ENCODE assay signal across 11 cellular contexts in the genomic region with DNA sequence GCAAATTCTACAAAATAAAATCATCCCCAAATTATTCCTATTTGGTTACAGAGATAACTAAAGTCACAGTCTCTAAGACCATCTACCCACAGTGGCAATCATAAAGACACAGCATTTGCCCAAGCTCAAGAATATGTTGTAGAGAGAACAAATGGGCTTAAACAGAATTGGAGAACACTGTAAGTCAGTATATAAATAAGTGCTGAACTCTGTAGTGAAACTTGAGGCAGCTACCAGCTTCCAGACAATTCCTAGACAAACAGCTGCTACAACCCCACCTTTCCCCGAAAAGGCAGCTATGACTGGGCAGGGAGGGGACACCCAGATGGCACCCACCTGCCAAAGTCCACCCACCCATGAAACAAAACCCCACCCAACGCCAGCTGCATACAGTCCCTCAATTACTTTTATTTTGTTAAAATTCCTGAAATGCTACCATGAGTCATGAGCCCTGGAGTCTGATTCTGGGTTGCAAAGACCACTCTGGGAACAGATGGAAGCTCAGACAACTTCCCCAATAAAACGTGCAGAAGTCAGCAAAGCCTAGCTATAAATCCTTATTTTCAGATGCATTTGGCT. TPM values are rescaled to one million over a fixed set of nuclear protein-coding genes. Genes with fewer than 3 reads are reported as not detected.
DNase-seq lines count a peak whose midpoint lies in the region; ATAC-seq and TF ChIP-seq lines count a peak whose summit lies in the region.
"Had no signal": no experiment of that assay in that cellular context is flagged by ENCODE, and none has a peak within 500 bp of the region (broad histone marks: within the 10 kb centered on the region; RNA-seq: fewer than 3 reads in every experiment).

No MANE protein-coding gene starts in this region.

- no peak for TF ChIP-seq POLR2A in thyroid gland (IDR thresholded peaks at IDR 0.05)
- TF ChIP-seq POLR2A in esophagus muscularis mucosa (IDR thresholded peaks at IDR 0.05; ENCODE audit: low read depth), result no peak

- H3K27ac ChIP-seq in thyroid gland (peak overlapping the region; percentile 88 to 98 (median 95)), esophagus muscularis mucosa (replicated peaks in 1 of 4) (peak overlapping the region in 2 of 4 donors; percentile 23 to 74)
- H3K27ac ChIP-seq: 22Rv1 had no signal

- H3K4me1 Mint-ChIP-seq in T-helper 1 cell treated with Interleukin-12 subunit alpha and Interleukin-12 subunit beta and Interleukin-4 antibody, amounts not matched to agents 30 μg/mL and 1 μg/mL, for 36 hours (ENCODE audit: low read depth), result peaks cover 64% of the 10 kb centered on the region
- peaks cover 37% of the 10 kb centered on the region for H3K4me1 Mint-ChIP-seq in glutamatergic neuron (ENCODE audit: low read depth, unreplicated experiment)

- DNase-seq in T-helper 1 cell (no peak), glutamatergic neuron (no peak), thyroid gland (peak in 1 of 2 donors; percentile 47), esophagus muscularis mucosa (ENCODE audit: extremely low spot score) (no peak), NCI-H146 treated with DMSO at 0.1 percent for 48 hours (lab: John Stamatoyannopoulos, UW; ENCODE audit: unreplicated experiment) (no peak), cerebellar nuclear complex (lab: John Stamatoyannopoulos, UW) (no peak)
- DNase-seq: H7 had no signal

- no peak for TF ChIP-seq EP300 in esophagus muscularis mucosa (IDR thresholded peaks at IDR 0.05)

- H3K4me1 ChIP-seq in thyroid gland (peaks cover 79 to 90% of the 10 kb centered on the region in 2 donors), esophagus muscularis mucosa (peaks cover 54 to 75% (median 59%) of the 10 kb centered on the region in 4 donors)

- H3K36me3 ChIP-seq in thyroid gland (no peaks in the 10 kb centered on the region), esophagus muscularis mucosa (no peaks in the 10 kb centered on the region)

- WGBS in thyroid gland, 2 donors, result 49 to 53% methylated on average over 3 of the region's 3 CpGs
- WGBS in esophagus muscularis mucosa, result 43% methylated on average over 3 of the region's 3 CpGs

- intact Hi-C loops in thyroid gland (cut with DNase I) (no loop called here), esophagus muscularis mucosa (cut with DNase I) (no loop called here)

- H3K27ac Mint-ChIP-seq in T-helper 1 cell treated with Interleukin-12 subunit alpha and Interleukin-12 subunit beta and Interleukin-4 antibody, amounts not matched to agents 30 μg/mL and 1 μg/mL, for 36 hours, result peak overlapping the region; percentile 4
- H3K27ac Mint-ChIP-seq in glutamatergic neuron (ENCODE audit: unreplicated experiment), result peak overlapping the region; percentile 74
- H3K27ac Mint-ChIP-seq: stimulated activated naive CD8-positive, alpha-beta T cell treated with anti-CD3 and anti-CD28 coated beads, Interleukin-15, Interleukin-2, amounts not matched to agents 100 ng/mL and 50 ng/mL, for 24 hours had no signal

- peaks cover 13% of the 10 kb centered on the region for H3K9me3 Mint-ChIP-seq in T-helper 1 cell treated with Interleukin-12 subunit alpha and Interleukin-12 subunit beta and Interleukin-4 antibody, amounts not matched to agents 30 μg/mL and 1 μg/mL, for 36 hours
- no peaks in the 10 kb centered on the region for H3K9me3 Mint-ChIP-seq in glutamatergic neuron (ENCODE audit: unreplicated experiment)

- no peaks in the 10 kb centered on the region for H3K27me3 Mint-ChIP-seq in T-helper 1 cell treated with Interleukin-12 subunit alpha and Interleukin-12 subunit beta and Interleukin-4 antibody, amounts not matched to agents 30 μg/mL and 1 μg/mL, for 36 hours (ENCODE audit: low read depth)
- H3K27me3 Mint-ChIP-seq in glutamatergic neuron (ENCODE audit: unreplicated experiment), result peaks cover 5% of the 10 kb centered on the region
- H3K27me3 Mint-ChIP-seq: stimulated activated naive CD8-positive, alpha-beta T cell treated with anti-CD3 and anti-CD28 coated beads, Interleukin-15, Interleukin-2, amounts not matched to agents 100 ng/mL and 50 ng/mL, for 24 hours had no signal

- no peaks in the 10 kb centered on the region for H3K27me3 ChIP-seq in thyroid gland
- no peaks in the 10 kb centered on the region for H3K27me3 ChIP-seq in esophagus muscularis mucosa

- TF ChIP-seq CTCF in glutamatergic neuron (IDR thresholded peaks at IDR 0.05; ENCODE audit: partially characterized antibody, unreplicated experiment) (no peak), thyroid gland (IDR thresholded peaks at IDR 0.05) (no peak), esophagus muscularis mucosa (IDR thresholded peaks at IDR 0.05) (no peak)

- H3K4me3 ChIP-seq in thyroid gland (replicated peaks in 1 of 3), result no peak overlapping the region
- H3K4me3 ChIP-seq in esophagus muscularis mucosa, result no peak overlapping the region

- peak; percentile 52 for ATAC-seq in SK-N-SH treated with all-trans-retinoic acid at 6 μM for 48 hours

- no peaks in the 10 kb centered on the region for H3K9me3 ChIP-seq in thyroid gland
- H3K9me3 ChIP-seq in esophagus muscularis mucosa, result peaks cover 0 to 5% (median under 1%) of the 10 kb centered on the region in 4 donors

- H3K36me3 Mint-ChIP-seq in T-helper 1 cell treated with Interleukin-12 subunit alpha and Interleukin-12 subunit beta and Interleukin-4 antibody, amounts not matched to agents 30 μg/mL and 1 μg/mL, for 36 hours (ENCODE audit: low read depth), result peaks cover 40% of the 10 kb centered on the region
- no peaks in the 10 kb centered on the region for H3K36me3 Mint-ChIP-seq in glutamatergic neuron (ENCODE audit: unreplicated experiment)

- no peak overlapping the region for H3K4me3 Mint-ChIP-seq in T-helper 1 cell treated with Interleukin-12 subunit alpha and Interleukin-12 subunit beta and Interleukin-4 antibody, amounts not matched to agents 30 μg/mL and 1 μg/mL, for 36 hours
- H3K4me3 Mint-ChIP-seq in glutamatergic neuron (ENCODE audit: unreplicated experiment), result no peak overlapping the region
- H3K4me3 Mint-ChIP-seq: stimulated activated naive CD8-positive, alpha-beta T cell treated with anti-CD3 and anti-CD28 coated beads, Interleukin-15, Interleukin-2, amounts not matched to agents 100 ng/mL and 50 ng/mL, for 24 hours had no signal

TF ChIP-seq in SK-N-SH treated with all-trans-retinoic acid at 6 μM for 48 hours, 23 proteins besides CTCF, POLR2A, EP300 and RAD21:
- TF ChIP-seq GLIS3 (CRISPR knock-in tag; IDR thresholded peaks at IDR 0.05), result no peak
- TF ChIP-seq ISL1 (CRISPR knock-in tag; IDR thresholded peaks at IDR 0.05), result peak; percentile 26; the same call in 1 of the 2 replicates
- TF ChIP-seq, protein P1, sequence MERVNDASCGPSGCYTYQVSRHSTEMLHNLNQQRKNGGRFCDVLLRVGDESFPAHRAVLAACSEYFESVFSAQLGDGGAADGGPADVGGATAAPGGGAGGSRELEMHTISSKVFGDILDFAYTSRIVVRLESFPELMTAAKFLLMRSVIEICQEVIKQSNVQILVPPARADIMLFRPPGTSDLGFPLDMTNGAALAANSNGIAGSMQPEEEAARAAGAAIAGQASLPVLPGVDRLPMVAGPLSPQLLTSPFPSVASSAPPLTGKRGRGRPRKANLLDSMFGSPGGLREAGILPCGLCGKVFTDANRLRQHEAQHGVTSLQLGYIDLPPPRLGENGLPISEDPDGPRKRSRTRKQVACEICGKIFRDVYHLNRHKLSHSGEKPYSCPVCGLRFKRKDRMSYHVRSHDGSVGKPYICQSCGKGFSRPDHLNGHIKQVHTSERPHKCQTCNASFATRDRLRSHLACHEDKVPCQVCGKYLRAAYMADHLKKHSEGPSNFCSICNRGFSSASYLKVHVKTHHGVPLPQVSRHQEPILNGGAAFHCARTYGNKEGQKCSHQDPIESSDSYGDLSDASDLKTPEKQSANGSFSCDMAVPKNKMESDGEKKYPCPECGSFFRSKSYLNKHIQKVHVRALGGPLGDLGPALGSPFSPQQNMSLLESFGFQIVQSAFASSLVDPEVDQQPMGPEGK (CRISPR knock-in tag; IDR thresholded peaks at IDR 0.05; ENCODE audit: borderline replicate concordance), result peak; percentile 44; the same call in 1 of the 2 replicates

RNA-seq across cellular contexts. Expression of gene RELL1, which starts 24.4 kb away (rescaled TPM):
- total RNA-seq in glutamatergic neuron (ENCODE audit: unreplicated experiment) (21.2 TPM), thyroid gland (100 to 1,000 TPM; 105 to 123 (median 116) TPM), esophagus muscularis mucosa (10 to 100 TPM; 44.4 to 83.3 (median 73.6) TPM)
